ENCODE assay signal across 21 cellular contexts in genomic region chr2:64352292-64352691, GRCh38.
A peak's percentile ranks its signal among the peaks of the same experiment; 100 is the strongest.
DNase-seq lines count a peak whose midpoint lies in the region; ATAC-seq and TF ChIP-seq lines count a peak whose summit lies in the region.
"Had no signal": no experiment of that assay in that cellular context is flagged by ENCODE, and none has a peak within 500 bp of the region (broad histone marks: within the 10 kb centered on the region; RNA-seq: fewer than 3 reads in every experiment).

No MANE protein-coding gene starts in this region.

- H3K4me3 ChIP-seq in body of pancreas (no peak overlapping the region), lung (no peak overlapping the region)
- H3K4me3 ChIP-seq: ascending aorta, MG63 had no signal

- 88 to 95% methylated on average over 1 of the region's 1 CpG for WGBS in body of pancreas, 2 donors
- 75 to 91% methylated on average over 1 of the region's 1 CpG for WGBS in lung, 2 donors

- DNase-seq in Daoy (ENCODE audit: low read depth) (peak; percentile 17), HT1080 (ENCODE audit: low read depth) (peak; percentile 36), body of pancreas (no peak), lung (ENCODE audit: low spot score) (no peak), AG08396 (ENCODE audit: low spot score) (no peak)
- DNase-seq: activated CD4-positive, alpha-beta T cell treated with anti-CD3 and anti-CD28 coated beads for 4 hours; activated CD8-positive, alpha-beta memory T cell treated with anti-CD3 and anti-CD28 coated beads, Interleukin-2, amount 50 U/mL, for 4 hours; effector CD8-positive, alpha-beta T cell; glutamatergic neuron; GOT3; IMR-90; MG63; NCI-H187 treated with DMSO at 0.1 percent for 48 hours; right cardiac atrium; stimulated activated CD4-positive, alpha-beta T cell treated with anti-CD3 and anti-CD28 coated beads, Interleukin-15, amount 100 ng/mL, for 24 hours; SW 1271 had no signal

- no peak for TF ChIP-seq POLR2A in body of pancreas (IDR thresholded peaks at IDR 0.05)

- H3K9me3 ChIP-seq in body of pancreas: no peaks in the 10 kb centered on the region
- H3K9me3 ChIP-seq in lung (ENCODE audit: control insufficient read depth in 2 of 2, insufficient read depth in 1 of 2, low read length in 1 of 2): peaks cover 0 to 3% of the 10 kb centered on the region in 2 donors
- H3K9me3 ChIP-seq: ascending aorta, MG63 had no signal

- peak; percentile 54 for ATAC-seq in body of pancreas
- ATAC-seq in lung (ENCODE audit: insufficient read depth, low FRiP score): peak; percentile 71
- no peak for ATAC-seq in GM21737 (IDR thresholded peaks at IDR 0.05; ENCODE audit: unreplicated experiment)
- ATAC-seq in GM21529 (IDR thresholded peaks at IDR 0.05; ENCODE audit: unreplicated experiment): no peak
- ATAC-seq: right cardiac atrium; stimulated activated memory B cell treated with anti-CD40 and anti-IgM and Interleukin-4, amounts not matched to agents 10 μg/mL and 1 μg/mL and 100 μg/mL, for 72 hours had no signal

- H3K27ac ChIP-seq in body of pancreas (no peak overlapping the region), lung (ENCODE audit: low read depth in 1 of 2, low read length in 1 of 2) (no peak overlapping the region)
- H3K27ac ChIP-seq: ascending aorta, RWPE1 had no signal

- H3K27me3 ChIP-seq in body of pancreas: no peaks in the 10 kb centered on the region
- H3K27me3 ChIP-seq in lung (ENCODE audit: control insufficient read depth, insufficient read depth): no peaks in the 10 kb centered on the region
- H3K27me3 ChIP-seq: ascending aorta, MG63 had no signal

- H3K36me3 ChIP-seq in body of pancreas (replicated peaks in 1 of 2; ENCODE audit: insufficient read depth in 1 of 2, low read depth in 2 of 2) (no peaks in the 10 kb centered on the region), lung (ENCODE audit: control insufficient read depth in 2 of 2, insufficient read depth in 2 of 2, low read length in 2 of 2) (no peaks in the 10 kb centered on the region)
- H3K36me3 ChIP-seq: ascending aorta, MG63 had no signal

- intact Hi-C loops in body of pancreas (cut with DNase I): no loop called here

- TF ChIP-seq CTCF in body of pancreas (IDR thresholded peaks at IDR 0.05): no peak
- no peak for TF ChIP-seq CTCF in lung (IDR thresholded peaks at IDR 0.05; ENCODE audit: control extremely low read depth, extremely low read depth)

- H3K4me1 ChIP-seq in body of pancreas (no peaks in the 10 kb centered on the region), lung (ENCODE audit: control insufficient read depth in 2 of 2, insufficient read depth in 2 of 2, low read length in 2 of 2) (peaks cover 0 to 2% of the 10 kb centered on the region in 2 donors)
- H3K4me1 ChIP-seq: ascending aorta had no signal

Comparison
In these comparisons a context has a peak if more than half of its experiments do, and no peak if none do; other contexts are left out.
1. DNase-seq: peak in Daoy (single experiment) and HT1080 (single experiment); none in body of pancreas (0 of 4), lung (single experiment) and AG08396 (single experiment).
2. ATAC-seq: peak in body of pancreas (single experiment) and lung (single experiment); none in GM21737 (single experiment) and GM21529 (single experiment).